In genomic region chr1:100352267-100353072, GRCh38 we compare ENCODE assay signal across 8 cellular contexts. TPM values are rescaled to one million over a fixed set of nuclear protein-coding genes. Genes with fewer than 3 reads are reported as not detected.
DNase-seq lines count a peak whose midpoint lies in the region; ATAC-seq and TF ChIP-seq lines count a peak whose summit lies in the region.

A gene with protein sequence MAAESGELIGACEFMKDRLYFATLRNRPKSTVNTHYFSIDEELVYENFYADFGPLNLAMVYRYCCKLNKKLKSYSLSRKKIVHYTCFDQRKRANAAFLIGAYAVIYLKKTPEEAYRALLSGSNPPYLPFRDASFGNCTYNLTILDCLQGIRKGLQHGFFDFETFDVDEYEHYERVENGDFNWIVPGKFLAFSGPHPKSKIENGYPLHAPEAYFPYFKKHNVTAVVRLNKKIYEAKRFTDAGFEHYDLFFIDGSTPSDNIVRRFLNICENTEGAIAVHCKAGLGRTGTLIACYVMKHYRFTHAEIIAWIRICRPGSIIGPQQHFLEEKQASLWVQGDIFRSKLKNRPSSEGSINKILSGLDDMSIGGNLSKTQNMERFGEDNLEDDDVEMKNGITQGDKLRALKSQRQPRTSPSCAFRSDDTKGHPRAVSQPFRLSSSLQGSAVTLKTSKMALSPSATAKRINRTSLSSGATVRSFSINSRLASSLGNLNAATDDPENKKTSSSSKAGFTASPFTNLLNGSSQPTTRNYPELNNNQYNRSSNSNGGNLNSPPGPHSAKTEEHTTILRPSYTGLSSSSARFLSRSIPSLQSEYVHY (plus strand): TSS chr1:100352506. CDS start chr1:100352955, 449 bp downstream.

- TF ChIP-seq CTCF in OCI-LY7 (conservative IDR thresholded peaks at IDR 0.05; ENCODE audit: low read length) (no peak), epithelial cell of proximal tubule (conservative IDR thresholded peaks at IDR 0.05; ENCODE audit: low read depth, low read length) (no peak)

- no peaks in the 10 kb centered on the region for H3K9me2 ChIP-seq in OCI-LY7 (ENCODE audit: insufficient read depth, low read length)

- H3K4me3 ChIP-seq in OCI-LY7 (ENCODE audit: low read depth, low read length, poor library complexity, severe bottlenecking) = peak within 1 kb of the TSS; percentile 96
- peak within 1 kb of the TSS; percentile 67 for H3K4me3 ChIP-seq in epithelial cell of proximal tubule (ENCODE audit: low read depth, low read length)
- peak within 1 kb of the TSS; percentile 93 to 97 for H3K4me3 ChIP-seq in mucosa of rectum (ENCODE audit: low read length in 2 of 2)

- H3K27ac ChIP-seq in OCI-LY7 (ENCODE audit: low read depth, low read length, poor library complexity, severe bottlenecking) (peak within 1 kb of the TSS; percentile 66), mucosa of rectum (ENCODE audit: low read depth in 2 of 2, low read length in 2 of 2) (peak within 1 kb of the TSS; percentile 93)

- H3K9me3 ChIP-seq in OCI-LY7 (ENCODE audit: low read length) = no peaks in the 10 kb centered on the region
- H3K9me3 ChIP-seq in mucosa of rectum (ENCODE audit: control insufficient read depth in 2 of 2, low read length in 2 of 2) = no peaks in the 10 kb centered on the region

- DNase-seq in DMS 273 treated with DMSO at 0.1 percent for 48 hours (lab: John Stamatoyannopoulos, UW) = peak; percentile 95
- DNase-seq in HuH-7.5 (ENCODE audit: low spot score) = peak; percentile 84
- DNase-seq in OCI-LY7 (ENCODE audit: low spot score) = peak; percentile 87
- DNase-seq in activated T-cell treated with anti-CD3 and anti-CD28 coated beads for 4 hours = peak; percentile 74
- peak; percentile 67 for DNase-seq in epithelial cell of proximal tubule (ENCODE audit: low read depth)
- peak; percentile 89 for DNase-seq in stimulated activated CD8-positive, alpha-beta memory T cell treated with anti-CD3 and anti-CD28 coated beads, Interleukin-4, amount 100 ng/mL, for 48 hours

- H4K20me1 ChIP-seq in OCI-LY7 (ENCODE audit: insufficient read depth, low read length) = 0 out of 2 replicates have a peak, but pooled peaks cover 3% of the 10 kb centered on the region

- BruUV-seq in OCI-LY7 (replicated peaks; lab: Mats Ljungman, UMichigan) = no TSS peak

- H3K79me2 ChIP-seq in OCI-LY7 (ENCODE audit: insufficient read depth, low read depth, low read length) = no peaks in the 10 kb centered on the region

- CTCF ChIA-PET in OCI-LY7 (lab: Charles Lee; ENCODE audit: unreplicated experiment) = interaction anchor here (1.0 kb wide), 1 partner anchor 10 kb away, joined by 3 read pairs; no protein-coding TSS in a partner anchor

- H3K9ac ChIP-seq in mucosa of rectum (ENCODE audit: low read depth in 1 of 2, low read length in 2 of 2) = peak within 1 kb of the TSS; percentile 87 to 92

- peak within 1 kb of the TSS; percentile 95 for H2AFZ ChIP-seq in OCI-LY7 (ENCODE audit: low read length)

- peak within 1 kb of the TSS; percentile 100 for H3K4me2 ChIP-seq in OCI-LY7 (ENCODE audit: low read length)

- POLR2A ChIA-PET in OCI-LY7 (lab: Charles Lee) = interaction anchor here (0.6 to 1.4 kb wide), 8 partner anchors 15 to 518 kb away, joined by 3 to 4 read pairs (median 3); a partner anchor contains a TSS

- H3K4me1 ChIP-seq in OCI-LY7 (ENCODE audit: insufficient read depth, low read length, poor library complexity, severe bottlenecking) = peaks cover 24% of the 10 kb centered on the region
- peaks cover 16 to 20% of the 10 kb centered on the region in 2 donors for H3K4me1 ChIP-seq in mucosa of rectum (ENCODE audit: control insufficient read depth in 2 of 2, insufficient read depth in 2 of 2, low read length in 2 of 2)

- no peaks in the 10 kb centered on the region for H3K27me3 ChIP-seq in mucosa of rectum (ENCODE audit: control insufficient read depth in 2 of 2, insufficient read depth in 2 of 2, low read length in 2 of 2)

- H3K36me3 ChIP-seq in OCI-LY7 (ENCODE audit: insufficient read depth, low read length) (no peaks in the 10 kb centered on the region), mucosa of rectum (ENCODE audit: control insufficient read depth in 2 of 2, insufficient read depth in 2 of 2, low read length in 2 of 2) (peaks cover 0 to 3% of the 10 kb centered on the region in 2 donors)

- peak; percentile 53 for ATAC-seq in GM21526 (IDR thresholded peaks at IDR 0.05; ENCODE audit: low FRiP score, unreplicated experiment)

- intact Hi-C loops in OCI-LY7 (cut with micrococcal nuclease; ENCODE audit: unreplicated experiment) = loop anchor here (2.0 to 5.0 kb wide), 7 partner anchors 105 to 675 kb away; partner anchors contain the start of genes AGL, DBT, DPH5 and SASS6

RNA-seq across cellular contexts. Expression of the gene that starts here (rescaled TPM):
- total RNA-seq in OCI-LY7 (2014; rRNA removed; shearing (Covaris generic)) = 4.9 and 9.9 TPM in 2 replicates
- total RNA-seq in OCI-LY7 (2022) (7.2 and 8.2 TPM in 2 replicates), epithelial cell of proximal tubule (4.9 and 7.4 TPM in 2 replicates)

Comparison
In these comparisons a context has a peak if more than half of its experiments do, and no peak if none do; other contexts are left out.
1. Peak in every context shown above with its lines: DNase-seq, ATAC-seq, H3K4me3 ChIP-seq and H3K27ac ChIP-seq.